ENCODE assay signal across 9 cellular contexts in the genomic region with DNA sequence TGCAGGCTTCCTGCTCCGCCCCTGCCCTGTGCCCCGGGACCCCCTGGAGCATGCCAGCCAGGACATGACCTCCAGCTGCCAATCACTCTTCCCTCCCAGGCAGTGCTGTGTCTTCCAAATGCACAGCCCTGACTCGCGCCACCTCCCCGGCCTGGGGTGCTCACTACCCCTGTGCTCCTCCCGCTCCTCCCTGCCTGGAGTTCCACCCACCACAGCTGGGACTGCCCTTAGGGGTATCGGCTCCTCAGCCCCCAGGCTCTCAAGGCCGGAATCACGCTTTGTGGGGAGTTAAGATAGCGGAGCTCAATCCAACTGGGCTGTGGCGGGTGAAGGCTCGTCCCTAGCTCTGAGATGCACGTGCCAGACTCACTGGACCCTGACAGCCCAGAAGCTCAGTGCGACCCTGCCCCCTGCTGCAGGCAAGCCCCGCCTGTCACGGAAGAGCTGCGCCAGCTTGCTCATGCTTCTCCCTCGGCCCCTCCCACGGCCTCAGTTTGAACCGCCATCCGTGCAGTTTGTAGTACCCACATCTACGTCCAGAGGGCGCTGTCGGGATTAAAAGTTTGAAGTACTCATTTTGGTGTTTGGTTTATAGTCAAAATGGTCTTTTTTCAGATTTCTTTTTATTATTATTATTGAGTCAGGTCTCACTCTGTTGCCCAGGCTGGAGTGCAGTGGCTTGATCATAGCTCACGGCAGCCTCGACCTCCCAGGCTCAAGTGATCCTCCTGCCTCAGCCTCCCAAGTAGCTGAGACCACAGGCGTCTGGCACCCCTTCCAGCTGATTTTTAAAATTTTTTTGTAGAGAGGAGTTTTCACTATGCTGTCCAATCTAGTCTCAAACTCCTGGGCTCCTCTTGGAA.
DNase-seq lines count a peak whose midpoint lies in the region; ATAC-seq, FAIRE-seq and TF ChIP-seq lines count a peak whose summit lies in the region.
"Had no signal": no experiment of that assay in that cellular context is flagged by ENCODE, and none has a peak within 500 bp of the region (broad histone marks: within the 10 kb centered on the region; RNA-seq: fewer than 3 reads in every experiment).

No MANE protein-coding gene starts in this region.

- intact Hi-C loops in HCT116 (cut with micrococcal nuclease), result loop anchor here (1.0 to 10.0 kb wide), 2 partner anchors 333 to 421 kb away; no protein-coding TSS in a partner anchor
- intact Hi-C loops in GM12878 (cut with micrococcal nuclease; ENCODE audit: unreplicated experiment), result loop anchor here (2.0 kb wide), 1 partner anchor 333 kb away; no protein-coding TSS in a partner anchor

- no peaks in the 10 kb centered on the region for H3K9me3 ChIP-seq in HCT116 (ENCODE audit: control insufficient read depth in 1 of 2, insufficient read depth in 1 of 2, low read depth in 1 of 2, low read length in 2 of 2)
- no peaks in the 10 kb centered on the region for H3K9me3 ChIP-seq in GM12878 (replicated peaks; ENCODE audit: control insufficient read depth, insufficient read depth, low read length)

- WGBS in GM12878 (ENCODE audit: insufficient coverage, insufficient replicate concordance, low lambda C conversion rate, missing lambda C conversion rate), result 34% methylated on average over 25 of the region's 27 CpGs

- SMC1A ChIA-PET in GM12878 (lab: Charles Lee; ENCODE audit: uncharacterized antibody, unreplicated experiment), result interaction anchor here (0.7 to 2.5 kb wide), 4 partner anchors 333 to 421 kb away, joined by 3 to 13 read pairs (median 4); no protein-coding TSS in a partner anchor

- H3K79me2 ChIP-seq in HCT116 (ENCODE audit: insufficient read depth, low read length), result no peaks in the 10 kb centered on the region
- no peaks in the 10 kb centered on the region for H3K79me2 ChIP-seq in GM12878 (ENCODE audit: control insufficient read depth, insufficient read depth, low read length)

- no peak overlapping the region for H2AFZ ChIP-seq in HCT116 (ENCODE audit: low read depth, low read length, poor library complexity, severe bottlenecking)
- no peak overlapping the region for H2AFZ ChIP-seq in GM12878 (ENCODE audit: control insufficient read depth, low read depth, low read length)

- H3K4me2 ChIP-seq in HCT116 (ENCODE audit: low read length), result no peak overlapping the region
- no peak overlapping the region for H3K4me2 ChIP-seq in GM12878 (ENCODE audit: control insufficient read depth, insufficient read depth)

- no peaks in the 10 kb centered on the region for H3K9me2 ChIP-seq in HCT116 (ENCODE audit: insufficient read depth)

- H3K36me3 ChIP-seq in HCT116 (ENCODE audit: control insufficient read depth in 1 of 2, insufficient read depth in 2 of 2, low read length in 2 of 2), result no peaks in the 10 kb centered on the region
- no peaks in the 10 kb centered on the region for H3K36me3 ChIP-seq in GM12878 (ENCODE audit: control insufficient read depth in 2 of 2, insufficient read depth in 2 of 2, low read length in 1 of 2)

- H3K4me3 ChIP-seq in AG09309 (ENCODE audit: control insufficient read depth, low read depth, low read length), result no peak overlapping the region
- H3K4me3 ChIP-seq in HCT116 (replicated peaks in 1 of 2; ENCODE audit: low read depth in 1 of 2, low read length in 2 of 2), result no peak overlapping the region
- no peak overlapping the region for H3K4me3 ChIP-seq in GM12878

- POLR2A ChIA-PET in HCT116 (lab: Charles Lee), result no interaction called here
- POLR2A ChIA-PET in T-cell (lab: Charles Lee), result no interaction called here
- POLR2A ChIA-PET in GM12878 (lab: Charles Lee), result no interaction called here

- TF ChIP-seq RAD21 in HCT116 (IDR thresholded peaks at IDR 0.05; ENCODE audit: low read depth) (peak; percentile 52), GM12878 (IDR thresholded peaks at IDR 0.05; ENCODE audit: insufficient read depth, low read depth, low read length) (peak; percentile 52)

- no peak for TF ChIP-seq EP300 in GM12878 (IDR thresholded peaks at IDR 0.05; ENCODE audit: borderline replicate concordance in 1 of 2, control insufficient read depth in 1 of 2, low read depth in 2 of 2, low read length in 2 of 2)

- H3K9ac ChIP-seq in HCT116 (ENCODE audit: low read length) (no peak overlapping the region), GM12878 (ENCODE audit: control insufficient read depth, insufficient read depth, low read length) (no peak overlapping the region)

- ATAC-seq in HCT116 (peak; percentile 76), T-cell (replicated peaks in 1 of 4) (peak in 2 of 4 experiments; percentile 36 to 47), GM12878 (peak; percentile 23; the same call in 1 of the 3 replicates)

- H3K27me3 Mint-ChIP-seq in T-cell, result peaks cover 20 to 23% of the 10 kb centered on the region in 2 donors

- H3K27ac Mint-ChIP-seq in T-cell, result no peak overlapping the region
- H3K27ac Mint-ChIP-seq: memory B cell had no signal

- peaks cover 4% of the 10 kb centered on the region for H3K27me3 ChIP-seq in HCT116 (ENCODE audit: insufficient read depth, low read length)
- no peaks in the 10 kb centered on the region; a peak in 1 of 4 replicates for H3K27me3 ChIP-seq in GM12878 (replicated peaks in 1 of 2; ENCODE audit: control insufficient read depth in 2 of 2, insufficient read depth in 2 of 2, low read length in 1 of 2)

- TF ChIP-seq POLR2A in HCT116 (IDR thresholded peaks at IDR 0.05; ENCODE audit: borderline replicate concordance, extremely low read depth, insufficient read depth, insufficient read length) (no peak), GM12878 (IDR thresholded peaks at IDR 0.05; ENCODE audit: low read depth, low read length) (no peak)

- in situ Hi-C loops in GM12878 (cut with MboI), result no loop called here

- RAD21 ChIA-PET in HCT116 (lab: Charles Lee; ENCODE audit: low non-redundant PET in 1 of 2, low total read pairs in 2 of 2, uncharacterized antibody in 2 of 2, unreplicated experiment in 2 of 2), result no interaction called here
- RAD21 ChIA-PET in GM12878 (lab: Charles Lee; ENCODE audit: unreplicated experiment), result interaction anchor here (0.6 to 1.3 kb wide), 2 partner anchors 417 to 421 kb away, joined by 3 to 4 read pairs; no protein-coding TSS in a partner anchor

- H3K4me1 Mint-ChIP-seq in T-cell, result peaks cover 4 to 8% (median 7%) of the 10 kb centered on the region in 3 donors
- H3K4me1 Mint-ChIP-seq: memory B cell had no signal

- peak; percentile 13 for TF ChIP-seq CTCF in AG09309 (IDR thresholded peaks at IDR 0.05; ENCODE audit: control insufficient read depth, insufficient read depth, low read depth, low read length, missing control alignments)
- TF ChIP-seq CTCF in HCT116 (IDR thresholded peaks at IDR 0.05 in 2 of 3, conservative IDR thresholded peaks at IDR 0.05 in 1 of 3; ENCODE audit: borderline replicate concordance in 1 of 3, insufficient read depth in 1 of 3, low read depth in 2 of 3, low read length in 2 of 3), result peak; percentile 42 to 57 (median 52); a peak in 5 of 6 replicates
- TF ChIP-seq CTCF in GM12878 (IDR thresholded peaks at IDR 0.05 in 2 of 3, conservative IDR thresholded peaks at IDR 0.05 in 1 of 3; ENCODE audit: control insufficient read depth in 2 of 3, extremely low read depth in 1 of 3, insufficient read depth in 1 of 3, low read depth in 3 of 3, low read length in 3 of 3), result peak; percentile 41 to 65 (median 65); a peak in 5 of 6 replicates

- no peaks in the 10 kb centered on the region for H3K9me3 Mint-ChIP-seq in T-cell
- H3K9me3 Mint-ChIP-seq: memory B cell had no signal

- DNase-seq in AG09309 (ENCODE audit: low read depth) (no peak), HCT116 (ENCODE audit: low read depth, low spot score) (peak; percentile 21), T-cell (peak in 29 of 34 experiments; percentile 9 to 61 (median 34)), GM12878 (ENCODE audit: low read depth, low spot score) (no peak), iris pigment epithelial cell (ENCODE audit: low read depth) (peak; percentile 11), D341Med (ENCODE audit: low spot score) (no peak)
- peak; percentile 84 for DNase-seq in stimulated activated CD4-positive, alpha-beta T cell treated with anti-CD3 and anti-CD28 coated beads, Interleukin-15, amount 100 ng/mL, for 24 hours
- no peak for DNase-seq in NK-92 treated with Interleukin-12 subunit alpha and Interleukin-12 subunit beta, amount 100 ng/mL, for 24 hours (lab: John Stamatoyannopoulos, UW)

- H3K4me3 Mint-ChIP-seq in T-cell, result peak overlapping the region in 2 of 3 donors; percentile 41 to 79
- H3K4me3 Mint-ChIP-seq: memory B cell had no signal

- H3K4me1 ChIP-seq in HCT116 (ENCODE audit: control insufficient read depth in 1 of 2, insufficient read depth in 2 of 2, low read length in 2 of 2), result no peaks in the 10 kb centered on the region
- H3K4me1 ChIP-seq in GM12878 (ENCODE audit: control insufficient read depth, insufficient read depth, low read length), result no peaks in the 10 kb centered on the region

- BruUV-seq in HCT116 (replicated peaks; lab: Mats Ljungman, UMichigan), result no TSS peak
- BruUV-seq in GM12878 (replicated peaks; lab: Mats Ljungman, UMichigan), result no TSS peak

- H4K20me1 ChIP-seq in HCT116 (ENCODE audit: insufficient read depth) (no peaks in the 10 kb centered on the region), GM12878 (ENCODE audit: control insufficient read depth, insufficient read depth) (no peaks in the 10 kb centered on the region)

- no peak overlapping the region for H3K27ac ChIP-seq in HCT116 (ENCODE audit: low read depth, low read length)
- H3K27ac ChIP-seq in GM12878 (ENCODE audit: control insufficient read depth, insufficient read depth), result no peak overlapping the region

- no peak for FAIRE-seq in GM12878 (lab: Jason Lieb, UNC)

- CTCF ChIA-PET in HCT116 (lab: Charles Lee), result interaction anchor here (1.0 to 1.4 kb wide), 3 partner anchors 12 to 116 kb away, joined by 3 to 4 read pairs (median 4); no protein-coding TSS in a partner anchor
- CTCF ChIA-PET in T-cell (lab: Charles Lee), result interaction anchor here (0.7 to 1.0 kb wide), 3 partner anchors 10 to 27 kb away, joined by 3 read pairs; no protein-coding TSS in a partner anchor
- CTCF ChIA-PET in GM12878 (lab: Yijun Ruan, JAX), result interaction anchor here (0.6 to 1.9 kb wide), 8 partner anchors 11 to 1447 kb away, joined by 3 to 7 read pairs (median 3); no protein-coding TSS in a partner anchor

- H3K36me3 Mint-ChIP-seq in T-cell, result no peaks in the 10 kb centered on the region

TF ChIP-seq in HCT116, 20 proteins besides CTCF, POLR2A, EP300 and RAD21 (continues in another document):
- TF ChIP-seq CBX3 (IDR thresholded peaks at IDR 0.05; ENCODE audit: low read depth), result no peak
- TF ChIP-seq ZFX (IDR thresholded peaks at IDR 0.05), result no peak
- no peak for TF ChIP-seq YY1 (IDR thresholded peaks at IDR 0.05; ENCODE audit: extremely low read depth, insufficient replicate concordance, low read depth, low read length)

TF ChIP-seq in GM12878, 131 proteins besides CTCF, POLR2A, EP300 and RAD21 (continues in another document):
- no peak for TF ChIP-seq RB1 (IDR thresholded peaks at IDR 0.05; ENCODE audit: borderline replicate concordance)

Comparison
In these comparisons a context has a peak if more than half of its experiments do, and no peak if none do; other contexts are left out.
1. DNase-seq: peak in HCT116 (single experiment), T-cell (29 of 34), iris pigment epithelial cell (single experiment) and stimulated activated CD4-positive, alpha-beta T cell treated with anti-CD3 and anti-CD28 coated beads, Interleukin-15, amount 100 ng/mL, for 24 hours (single experiment); none in AG09309 (single experiment), GM12878 (single experiment), NK-92 treated with Interleukin-12 subunit alpha and Interleukin-12 subunit beta, amount 100 ng/mL, for 24 hours (single experiment) and D341Med (single experiment).
2. CTCF ChIP-seq: peak in every context shown above with its lines; median percentile 65 in GM12878; 52 in HCT116; 13 in AG09309.